22 cellular contexts compared by ENCODE assay signal in the genomic region with DNA sequence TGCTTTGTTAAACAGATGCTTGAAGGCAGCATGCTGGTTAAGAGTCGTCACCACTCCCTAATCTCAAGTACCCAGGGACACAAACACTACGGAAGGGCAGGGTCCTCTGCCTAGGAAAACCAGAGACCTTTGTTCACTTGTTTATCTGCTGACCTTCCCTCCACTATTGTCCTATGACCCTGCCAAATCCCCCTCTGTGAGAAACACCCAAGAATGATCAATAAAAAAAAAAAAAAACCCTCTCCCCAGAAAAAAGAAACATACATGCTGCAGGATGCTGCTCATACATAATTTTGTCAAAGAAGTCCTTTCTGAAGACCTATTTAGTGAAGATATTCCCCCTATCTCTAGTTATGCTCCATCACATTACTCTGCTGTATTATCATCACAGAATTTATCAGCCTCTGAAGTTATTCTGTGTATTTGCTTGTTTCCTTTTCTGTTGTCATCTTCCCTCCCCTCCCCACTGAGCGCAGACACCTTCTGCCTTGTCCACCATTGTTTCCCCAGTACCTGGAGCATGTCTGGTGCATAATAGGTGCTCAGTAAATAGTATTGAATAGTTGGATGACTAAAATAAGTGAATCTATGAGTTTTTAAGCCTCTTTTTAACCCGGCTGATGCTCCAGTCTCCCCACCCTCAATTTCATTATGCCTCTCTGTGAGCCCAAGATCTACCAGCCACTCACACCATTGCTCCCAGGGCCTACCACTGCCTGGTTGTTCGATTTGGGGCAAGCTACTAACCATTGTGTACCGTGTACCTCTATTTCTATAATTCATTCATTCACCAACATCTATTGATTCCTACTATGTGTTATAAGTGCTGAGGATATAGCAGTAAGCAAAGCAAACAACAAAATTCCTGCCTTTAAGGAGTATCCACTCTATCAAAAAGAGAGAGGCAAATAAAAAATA. TPM values are rescaled to one million over a fixed set of nuclear protein-coding genes. Genes with fewer than 3 reads are reported as not detected.
DNase-seq lines count a peak whose midpoint lies in the region; ATAC-seq and TF ChIP-seq lines count a peak whose summit lies in the region.
"Had no signal": no experiment of that assay in that cellular context is flagged by ENCODE, and none has a peak within 500 bp of the region (broad histone marks: within the 10 kb centered on the region; RNA-seq: fewer than 3 reads in every experiment).

No MANE protein-coding gene starts in this region.

- no peaks in the 10 kb centered on the region for H3K27me3 Mint-ChIP-seq in type B pancreatic cell
- H3K27me3 Mint-ChIP-seq in endodermal cell (ENCODE audit: insufficient read depth), result peaks cover 24% of the 10 kb centered on the region
- H3K27me3 Mint-ChIP-seq: activated T-helper 17 cell treated with anti-CD3 and anti-CD28 coated beads, Interleukin-2, amount 50 U/mL, for 72 hours had no signal

- peaks cover 50% of the 10 kb centered on the region for H3K4me1 ChIP-seq in left ventricle myocardium inferior
- peaks cover 0 to 43% (median 22%) of the 10 kb centered on the region in 12 donors for H3K4me1 ChIP-seq in heart left ventricle
- peaks cover 3 to 25% of the 10 kb centered on the region in 2 donors for H3K4me1 ChIP-seq in ascending aorta
- H3K4me1 ChIP-seq in mesenchymal stem cell (ENCODE audit: control insufficient read depth, insufficient read depth, low read depth, low read length), result peaks cover 12% of the 10 kb centered on the region
- H3K4me1 ChIP-seq in endodermal cell (ENCODE audit: control insufficient read depth, insufficient read depth, low read length), result no peaks in the 10 kb centered on the region

- H4K91ac ChIP-seq in mesenchymal stem cell (ENCODE audit: low read length), result no peak overlapping the region

- H2AK5ac ChIP-seq in mesenchymal stem cell (ENCODE audit: low read length, severe bottlenecking), result peak overlapping the region; percentile 91

- H3K9me3 ChIP-seq in left ventricle myocardium inferior (replicated peaks) (no peaks in the 10 kb centered on the region), heart left ventricle (no peaks in the 10 kb centered on the region), ascending aorta (no peaks in the 10 kb centered on the region), mesenchymal stem cell (ENCODE audit: control insufficient read depth, low read length) (no peaks in the 10 kb centered on the region), endodermal cell (ENCODE audit: control insufficient read depth, low read length) (peaks cover 14% of the 10 kb centered on the region)

- H3K4me3 ChIP-seq in left ventricle myocardium inferior (no peak overlapping the region), heart left ventricle (no peak overlapping the region), ascending aorta (no peak overlapping the region), mesenchymal stem cell (ENCODE audit: insufficient read depth in 1 of 2, low read depth in 1 of 2, low read length in 2 of 2) (no peak overlapping the region), endodermal cell (ENCODE audit: low read length) (no peak overlapping the region)

- intact Hi-C loops in left ventricle myocardium inferior (cut with micrococcal nuclease) (no loop called here), heart left ventricle (cut with DNase I) (no loop called here), ascending aorta (cut with DNase I) (no loop called here)

- H3K4me3 Mint-ChIP-seq in type B pancreatic cell (peak overlapping the region; percentile 25), endodermal cell (no peak overlapping the region)
- H3K4me3 Mint-ChIP-seq: activated naive CD4-positive, alpha-beta T cell treated with anti-CD3 and anti-CD28 coated beads, Interleukin-2, amount 50 U/mL, for 24 hours; activated T-helper 17 cell treated with anti-CD3 and anti-CD28 coated beads, Interleukin-2, amount 50 U/mL, for 72 hours; nephron progenitor cell; T-cell had no signal

- H3K27me3 ChIP-seq in left ventricle myocardium inferior (ENCODE audit: low read depth), result no peaks in the 10 kb centered on the region
- no peaks in the 10 kb centered on the region for H3K27me3 ChIP-seq in heart left ventricle
- H3K27me3 ChIP-seq in ascending aorta, result no peaks in the 10 kb centered on the region
- no peaks in the 10 kb centered on the region for H3K27me3 ChIP-seq in mesenchymal stem cell (ENCODE audit: control insufficient read depth in 1 of 2, insufficient read depth in 1 of 2, low read length in 2 of 2)
- H3K27me3 ChIP-seq in endodermal cell (ENCODE audit: control insufficient read depth, insufficient read depth, low read length, poor library complexity, severe bottlenecking), result peaks cover 24% of the 10 kb centered on the region

- no peak for ATAC-seq in heart left ventricle
- no peak for ATAC-seq in GM19395 (IDR thresholded peaks at IDR 0.05; ENCODE audit: unreplicated experiment)
- ATAC-seq: activated T-helper 17 cell treated with anti-CD3 and anti-CD28 coated beads, Interleukin-2, amount 50 U/mL, for 72 hours; T-cell had no signal

- no peak overlapping the region for H2AFZ ChIP-seq in mesenchymal stem cell (ENCODE audit: low read depth, low read length)

- H3K79me1 ChIP-seq in mesenchymal stem cell (replicated peaks; ENCODE audit: low read length, poor library complexity, severe bottlenecking), result no peaks in the 10 kb centered on the region

- H3K14ac ChIP-seq in mesenchymal stem cell (ENCODE audit: low read length in 2 of 2), result no peak overlapping the region

- no peak overlapping the region for H2BK15ac ChIP-seq in mesenchymal stem cell (ENCODE audit: low read depth, poor library complexity, severe bottlenecking)

- H4K8ac ChIP-seq in mesenchymal stem cell (ENCODE audit: low read length), result peak overlapping the region; percentile 61

- H3K36me3 Mint-ChIP-seq in type B pancreatic cell (peaks cover 6% of the 10 kb centered on the region), endodermal cell (ENCODE audit: low read depth) (no peaks in the 10 kb centered on the region)
- H3K36me3 Mint-ChIP-seq: T-cell had no signal

- H2BK5ac ChIP-seq in mesenchymal stem cell (ENCODE audit: low read depth, low read length, poor library complexity, severe bottlenecking), result no peak overlapping the region

- no peak for TF ChIP-seq POLR2A in heart left ventricle (IDR thresholded peaks at IDR 0.05)

- H2BK120ac ChIP-seq in mesenchymal stem cell (ENCODE audit: low read depth, low read length), result no peak overlapping the region

- H3K9ac ChIP-seq in mesenchymal stem cell (ENCODE audit: low read length) (no peak overlapping the region), endodermal cell (ENCODE audit: extremely low read depth, low read length, poor library complexity, severe bottlenecking) (no peak overlapping the region)

- H3K23ac ChIP-seq in mesenchymal stem cell (ENCODE audit: low read length in 2 of 2), result no peak overlapping the region

- TF ChIP-seq CTCF in left ventricle myocardium inferior (IDR thresholded peaks at IDR 0.05; ENCODE audit: borderline replicate concordance), result no peak
- TF ChIP-seq CTCF in heart left ventricle (IDR thresholded peaks at IDR 0.05), result no peak
- TF ChIP-seq CTCF in ascending aorta (IDR thresholded peaks at IDR 0.05), result no peak
- no peak for TF ChIP-seq CTCF in type B pancreatic cell (conservative IDR thresholded peaks at IDR 0.05)
- no peak for TF ChIP-seq CTCF in endodermal cell (conservative IDR thresholded peaks at IDR 0.05)

- no peaks in the 10 kb centered on the region for H3K36me3 ChIP-seq in left ventricle myocardium inferior
- no peaks in the 10 kb centered on the region for H3K36me3 ChIP-seq in heart left ventricle
- H3K36me3 ChIP-seq in ascending aorta, result no peaks in the 10 kb centered on the region
- H3K36me3 ChIP-seq in mesenchymal stem cell (ENCODE audit: control insufficient read depth in 1 of 2, insufficient read depth in 2 of 2, low read depth in 1 of 2, low read length in 2 of 2), result no peaks in the 10 kb centered on the region
- H3K36me3 ChIP-seq in endodermal cell (ENCODE audit: control insufficient read depth, insufficient read depth, low read length), result no peaks in the 10 kb centered on the region

- peak overlapping the region; percentile 42 to 72 for H2BK12ac ChIP-seq in mesenchymal stem cell (ENCODE audit: low read length in 2 of 2)

- peak overlapping the region in 1 of 2 experiments; percentile 60 for H3K4ac ChIP-seq in mesenchymal stem cell (ENCODE audit: low read depth in 1 of 2, low read length in 2 of 2)

- H3K4me2 ChIP-seq in mesenchymal stem cell (ENCODE audit: low read length, poor library complexity, severe bottlenecking), result no peak overlapping the region

- H3K27ac ChIP-seq in left ventricle myocardium inferior (replicated peaks), result peak overlapping the region; percentile 76
- peak overlapping the region in 4 of 12 donors; percentile 16 to 51 (median 28) for H3K27ac ChIP-seq in heart left ventricle
- H3K27ac ChIP-seq in ascending aorta, result peak overlapping the region; percentile 16 to 22
- peak overlapping the region; percentile 14 for H3K27ac ChIP-seq in mesenchymal stem cell (ENCODE audit: low read length, poor library complexity, severe bottlenecking)
- H3K27ac ChIP-seq in endodermal cell (ENCODE audit: low read depth, low read length), result no peak overlapping the region

- WGBS in heart left ventricle, 4 donors, result 57 to 76% (median 70%) methylated on average over 6 of the region's 6 CpGs
- 44% methylated on average over 4 of the region's 6 CpGs for WGBS in mesenchymal stem cell
- WGBS in endodermal cell (ENCODE audit: insufficient coverage in 1 of 2, insufficient read length in 1 of 2), 2 experiments, result 80 to 83% methylated on average over 1 to 6 of the region's 6 CpGs

- DNase-seq in left ventricle myocardium inferior (no peak), heart left ventricle (no peak), ascending aorta (ENCODE audit: low spot score in 2 of 2) (no peak), mesenchymal stem cell (no peak), type B pancreatic cell (ENCODE audit: extremely low spot score, unreplicated experiment) (no peak), 8988T (no peak), endodermal cell (no peak)
- DNase-seq: activated CD4-positive, alpha-beta T cell treated with anti-CD3 and anti-CD28 coated beads, Interleukin-2, amount 50 U/mL, for 48 hours; activated CD8-positive, alpha-beta memory T cell treated with anti-CD3 and anti-CD28 coated beads, Interleukin-2, amount 50 U/mL, for 4 hours; cerebellar nuclear complex; foreskin melanocyte; NCI-H1092 treated with DMSO at 0.1 percent for 48 hours; NCI-H2029 treated with DMSO at 0.1 percent for 48 hours; NCI-H2227 treated with DMSO at 0.1 percent for 48 hours; NCI-H69; nephron progenitor cell; SHP77; stimulated activated CD4-positive, alpha-beta T cell treated with anti-CD3 and anti-CD28 coated beads, Interleukin-2, amount 100 ng/mL, for 24 hours; T-cell had no signal

- H3K9me3 Mint-ChIP-seq in type B pancreatic cell (peaks cover 6% of the 10 kb centered on the region), endodermal cell (peaks cover 25% of the 10 kb centered on the region)
- H3K9me3 Mint-ChIP-seq: activated naive CD4-positive, alpha-beta T cell treated with anti-CD3 and anti-CD28 coated beads, Interleukin-2, amount 50 U/mL, for 24 hours; activated T-helper 17 cell treated with anti-CD3 and anti-CD28 coated beads, Interleukin-2, amount 50 U/mL, for 72 hours; T-cell had no signal

- H3K4me1 Mint-ChIP-seq in type B pancreatic cell (ENCODE audit: unreplicated experiment), result peaks cover 35% of the 10 kb centered on the region
- H3K4me1 Mint-ChIP-seq in endodermal cell, result no peaks in the 10 kb centered on the region
- H3K4me1 Mint-ChIP-seq: activated naive CD4-positive, alpha-beta T cell treated with anti-CD3 and anti-CD28 coated beads, Interleukin-2, amount 50 U/mL, for 24 hours; activated T-helper 17 cell treated with anti-CD3 and anti-CD28 coated beads, Interleukin-2, amount 50 U/mL, for 72 hours had no signal

- peak overlapping the region; percentile 31 for H3K27ac Mint-ChIP-seq in type B pancreatic cell
- no peak overlapping the region for H3K27ac Mint-ChIP-seq in endodermal cell
- H3K27ac Mint-ChIP-seq: activated naive CD4-positive, alpha-beta T cell treated with anti-CD3 and anti-CD28 coated beads, Interleukin-2, amount 50 U/mL, for 24 hours; activated T-helper 17 cell treated with anti-CD3 and anti-CD28 coated beads, Interleukin-2, amount 50 U/mL, for 72 hours; nephron progenitor cell; T-cell had no signal

- peak overlapping the region in 1 of 2 experiments; percentile 70 for H3K18ac ChIP-seq in mesenchymal stem cell (ENCODE audit: low read depth in 1 of 2, low read length in 2 of 2)

RNA-seq across cellular contexts. Expression of a gene that starts 4.0 kb away (rescaled TPM):
- total RNA-seq in left ventricle myocardium inferior, result 103 TPM
- total RNA-seq in heart left ventricle, result 100 to 1,000 TPM in 5 of 9 donors, 10 to 100 TPM in 4; 61.6 to 224 (median 111) TPM
- polyA plus RNA-seq in heart left ventricle, result 100 to 1,000 TPM in 1 of 2 donors, 10 to 100 TPM in 1; 99.4 to 117 TPM
- 487 TPM for total RNA-seq in ascending aorta
- 80.3 TPM for polyA plus RNA-seq in mesenchymal stem cell (2013, experiment 1 of 2)
- polyA plus RNA-seq in mesenchymal stem cell (2013, experiment 2 of 2), result 86.8 TPM
- 39.4 and 82.3 TPM in 2 replicates for total RNA-seq in type B pancreatic cell (ENCODE audit: low replicate concordance)
- total RNA-seq in endodermal cell, result not detected
- polyA plus RNA-seq in endodermal cell (2013, experiment 1 of 2), result 2.0 TPM
- 2.8 TPM for polyA plus RNA-seq in endodermal cell (2013, experiment 2 of 2)

RNA-seq across cellular contexts. Expression of a gene that starts 48.0 kb away (rescaled TPM):
- total RNA-seq in left ventricle myocardium inferior (11.2 TPM), heart left ventricle (10 to 100 TPM in 4 of 9 donors, 1 to 10 TPM in 5; 6.0 to 19.9 (median 9.1) TPM), ascending aorta (6.2 TPM), type B pancreatic cell (ENCODE audit: low replicate concordance) (0.33 TPM in 1 of 2 replicates, not detected in the other), endodermal cell (under 1 TPM; 0.58 to 0.62 TPM)
- 1 to 10 TPM; 4.5 to 7.0 TPM for polyA plus RNA-seq in heart left ventricle
- polyA plus RNA-seq in mesenchymal stem cell (2013, experiment 1 of 2), result 0.94 TPM
- polyA plus RNA-seq in mesenchymal stem cell (2013, experiment 2 of 2), result 0.88 TPM
- polyA plus RNA-seq in endodermal cell (2013, experiment 1 of 2), result 0.64 TPM
- polyA plus RNA-seq in endodermal cell (2013, experiment 2 of 2), result 0.08 TPM
- total RNA-seq: activated T-helper 17 cell treated with anti-CD3 and anti-CD28 coated beads, Interleukin-2, amount 50 U/mL, for 72 hours; T-cell had no signal

Comparison
In these comparisons a context has a peak if more than half of its experiments do, and no peak if none do; other contexts are left out.
1. RNA of a gene that starts 4.0 kb away (total RNA-seq): 487 TPM in ascending aorta (single experiment), 61.6 to 224 TPM in heart left ventricle, 103 TPM in left ventricle myocardium inferior (single experiment) and 39.4 to 82.3 TPM in type B pancreatic cell; not detected in endodermal cell; every median in the first group is over 10 times any median in the second.